10 cellular contexts compared by ENCODE assay signal in the genomic region with DNA sequence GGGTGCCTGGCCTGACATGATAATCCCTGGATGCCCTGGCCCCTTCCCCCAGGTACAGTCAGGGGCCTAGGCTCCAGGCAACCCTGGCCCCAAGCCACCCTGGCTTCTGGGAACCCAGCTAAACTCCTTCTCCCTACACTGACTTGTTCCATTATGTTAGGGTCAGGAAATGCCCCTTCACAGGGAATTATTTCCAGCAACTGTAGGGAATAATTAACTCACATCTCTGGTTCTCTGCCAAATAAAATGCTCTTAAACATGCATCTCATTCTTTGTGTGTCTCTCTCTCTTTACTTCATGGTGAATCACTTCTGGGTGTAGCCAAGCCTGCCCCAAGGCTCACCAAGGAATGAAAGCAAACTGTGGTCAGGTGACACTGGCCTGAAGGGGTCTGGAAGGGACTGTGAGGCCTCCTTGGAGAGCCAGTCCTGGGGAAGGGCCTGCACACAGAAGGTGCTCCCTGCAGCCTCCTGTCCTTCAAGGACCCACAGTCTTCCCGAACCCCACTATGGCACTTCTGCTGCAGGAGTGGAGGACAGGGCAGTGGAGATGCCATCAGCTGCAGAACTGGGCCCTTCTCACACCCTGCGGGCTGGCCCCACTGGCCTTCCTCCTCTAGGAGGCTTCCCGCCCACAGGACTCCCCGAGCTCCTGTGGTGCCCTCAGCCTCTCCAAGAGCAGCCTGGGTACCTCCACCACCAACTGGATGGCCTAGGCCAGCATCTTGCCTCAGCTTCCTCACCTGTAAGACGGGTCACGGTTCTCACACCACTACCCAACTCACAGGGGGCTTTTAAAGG. TPM values are rescaled to one million over a fixed set of nuclear protein-coding genes. Genes with fewer than 3 reads are reported as not detected.
DNase-seq lines count a peak whose midpoint lies in the region; ATAC-seq and TF ChIP-seq lines count a peak whose summit lies in the region.
"Had no signal": no experiment of that assay in that cellular context is flagged by ENCODE, and none has a peak within 500 bp of the region (broad histone marks: within the 10 kb centered on the region; RNA-seq: fewer than 3 reads in every experiment).

No MANE protein-coding gene starts in this region.

- POLR2A ChIA-PET in IMR-90 (lab: Charles Lee; ENCODE audit: unreplicated experiment), result no interaction called here

- peak overlapping the region; percentile 81 for H2BK20ac ChIP-seq in IMR-90 (ENCODE audit: low read depth, low read length)

- peaks cover 30% of the 10 kb centered on the region for H3K9me1 ChIP-seq in IMR-90 (ENCODE audit: insufficient read depth, low read length)

- H3K27ac ChIP-seq in IMR-90 (ENCODE audit: insufficient read depth, low read length), result peak overlapping the region; percentile 98

- dilution Hi-C loops in IMR-90 (cut with HindIII; ENCODE audit: low sequenced_read_pairs, unreplicated experiment), result no loop called here

- in situ Hi-C loops in IMR-90 (cut with MboI; ENCODE audit: low sequenced_read_pairs), result no loop called here

- H3K4me1 ChIP-seq in IMR-90 (ENCODE audit: control insufficient read depth, insufficient read depth, low read length) (peaks cover 32% of the 10 kb centered on the region), mucosa of descending colon (ENCODE audit: low read depth) (peaks cover 24% of the 10 kb centered on the region)

- peak overlapping the region; percentile 62 for H2AFZ ChIP-seq in IMR-90 (replicated peaks; ENCODE audit: low read length, poor library complexity)

- peak overlapping the region; percentile 86 for H4K5ac ChIP-seq in IMR-90 (ENCODE audit: low read depth, low read length)

- CTCF ChIA-PET in IMR-90 (lab: Yijun Ruan, JAX), result no interaction called here

- BruUV-seq in IMR-90 (replicated peaks; lab: Mats Ljungman, UMichigan), result no TSS peak

- no CpG with 5 or more reads among the region's 6 CpGs for WGBS in IMR-90 (ENCODE audit: extremely low coverage in 2 of 2, insufficient read length in 1 of 2), 2 experiments
- WGBS in lower leg skin, 2 donors, result 88 to 90% methylated on average over 6 of the region's 6 CpGs

- peak; percentile 86 for ATAC-seq in IMR-90 (ENCODE audit: low read depth)
- peak; percentile 89 for ATAC-seq in mucosa of descending colon

- peak overlapping the region; percentile 89 for H3K23ac ChIP-seq in IMR-90 (ENCODE audit: low read depth, low read length)

- H3K9me3 ChIP-seq in IMR-90 (ENCODE audit: control insufficient read depth, insufficient read depth, low read length), result no peaks in the 10 kb centered on the region
- no peaks in the 10 kb centered on the region for H3K9me3 ChIP-seq in mucosa of descending colon

- peak overlapping the region; percentile 89 for H2AK5ac ChIP-seq in IMR-90 (ENCODE audit: low read depth, low read length)

- no peak for TF ChIP-seq POLR2A in IMR-90 (IDR thresholded peaks at IDR 0.05; ENCODE audit: low read depth, low read length)
- no peak for TF ChIP-seq POLR2A in lower leg skin (IDR thresholded peaks at IDR 0.05)

- no peak for TF ChIP-seq RAD21 in IMR-90 (IDR thresholded peaks at IDR 0.05; ENCODE audit: low read length)

- peaks cover 46% of the 10 kb centered on the region for H4K20me1 ChIP-seq in IMR-90 (ENCODE audit: insufficient read depth, low read length)

- H2BK15ac ChIP-seq in IMR-90 (ENCODE audit: low read depth, low read length), result peak overlapping the region; percentile 63; the same call in 2 of the 3 replicates

- DNase-seq in AG20443 (ENCODE audit: low spot score) (peak; percentile 89), IMR-90 (peak; percentile 97), choroid plexus epithelial cell (ENCODE audit: low read depth) (peak; percentile 95), mucosa of descending colon (peak in 2 of 3 donors; percentile 55 to 58), lower leg skin (ENCODE audit: low spot score in 2 of 2) (no peak), GDM1 (lab: John Stamatoyannopoulos, UW) (no peak), SHP77 treated with DMSO at 0.1 percent for 48 hours (lab: John Stamatoyannopoulos, UW) (no peak), SKM-1 (lab: John Stamatoyannopoulos, UW; ENCODE audit: unreplicated experiment) (no peak)
- DNase-seq: central memory CD4-positive, alpha-beta T cell; NCI-H2171 had no signal

- peak overlapping the region; percentile 27; the same call in 1 of the 2 replicates for H3K9ac ChIP-seq in IMR-90 (ENCODE audit: low read depth, low read length)

- peak overlapping the region; percentile 81 for H4K91ac ChIP-seq in IMR-90 (ENCODE audit: insufficient read depth, low read depth, low read length)

- peaks cover 40 to 87% of the 10 kb centered on the region in 2 experiments for H3K79me1 ChIP-seq in IMR-90 (ENCODE audit: low read depth in 1 of 2, low read length in 2 of 2)

- no peaks in the 10 kb centered on the region for H3K27me3 ChIP-seq in IMR-90 (ENCODE audit: control insufficient read depth, insufficient read depth, low read length)

- peak overlapping the region in 1 of 2 experiments; percentile 91; a peak in 3 of 4 replicates for H4K8ac ChIP-seq in IMR-90 (ENCODE audit: low read depth in 2 of 2, low read length in 2 of 2)

- intact Hi-C loops in IMR-90 (cut with micrococcal nuclease) (loop anchor here (2.0 kb wide), 1 partner anchor 17 kb away; no protein-coding TSS in a partner anchor), mucosa of descending colon (cut with DNase I, micrococcal nuclease) (no loop called here), lower leg skin (cut with DNase I; ENCODE audit: low total_unique reads) (no loop called here)

- H2AK9ac ChIP-seq in IMR-90 (replicated peaks; ENCODE audit: low read depth, low read length, poor library complexity), result peak overlapping the region; percentile 91

- H3K4me2 ChIP-seq in IMR-90 (ENCODE audit: low read depth, low read length), result peak overlapping the region; percentile 30; the same call in 1 of the 2 replicates

- H3K4ac ChIP-seq in IMR-90 (ENCODE audit: low read depth, low read length), result peak overlapping the region; percentile 92

- H3K4me3 ChIP-seq in IMR-90 (ENCODE audit: insufficient read depth, low read depth, low read length), result no peak overlapping the region
- H3K4me3 ChIP-seq in choroid plexus epithelial cell (ENCODE audit: low read depth, low read length), result no peak overlapping the region
- no peak overlapping the region for H3K4me3 ChIP-seq in mucosa of descending colon
- no peak overlapping the region for H3K4me3 ChIP-seq in lower leg skin (ENCODE audit: low read depth, poor library complexity, severe bottlenecking)

- peak overlapping the region; percentile 82 for H3K14ac ChIP-seq in IMR-90 (replicated peaks; ENCODE audit: low read depth, low read length)

- peaks cover 75% of the 10 kb centered on the region for H3K36me3 ChIP-seq in IMR-90 (ENCODE audit: control insufficient read depth, insufficient read depth, low read length)
- H3K36me3 ChIP-seq in mucosa of descending colon (ENCODE audit: low read depth), result no peaks in the 10 kb centered on the region

- H2BK5ac ChIP-seq in IMR-90 (ENCODE audit: low read depth, low read length, poor library complexity, severe bottlenecking), result peak overlapping the region; percentile 98

- H3K18ac ChIP-seq in IMR-90 (ENCODE audit: low read depth, low read length), result peak overlapping the region; percentile 63

- peak overlapping the region; percentile 31; the same call in 1 of the 2 replicates for H3K56ac ChIP-seq in IMR-90 (ENCODE audit: extremely low read depth, insufficient read depth, low read length)

- TF ChIP-seq CTCF in IMR-90 (conservative IDR thresholded peaks at IDR 0.05; ENCODE audit: low read depth, low read length) (no peak), choroid plexus epithelial cell (conservative IDR thresholded peaks at IDR 0.05; ENCODE audit: low read depth, low read length) (no peak), mucosa of descending colon (IDR thresholded peaks at IDR 0.05) (no peak), lower leg skin (IDR thresholded peaks at IDR 0.05) (no peak)

- H2BK120ac ChIP-seq in IMR-90 (ENCODE audit: low read depth, low read length), result peak overlapping the region; percentile 89

TF ChIP-seq in IMR-90, 13 proteins besides CTCF, POLR2A, EP300 and RAD21 (continues in another document):
- TF ChIP-seq NFE2L2 (IDR thresholded peaks at IDR 0.05; ENCODE audit: low read depth, low read length) (peak; percentile 42), CEBPB (IDR thresholded peaks at IDR 0.05; ENCODE audit: low read depth, low read length) (no peak), CHD1 (IDR thresholded peaks at IDR 0.05; ENCODE audit: low read depth, low read length) (no peak), RFX5 (IDR thresholded peaks at IDR 0.05; ENCODE audit: low read depth, low read length) (no peak), SMC3 (IDR thresholded peaks at IDR 0.05; ENCODE audit: low read depth, low read length) (no peak), FOS (IDR thresholded peaks at IDR 0.05; ENCODE audit: low read depth, low read length) (peak; percentile 62; the same call in 1 of the 2 replicates), MXI1 (IDR thresholded peaks at IDR 0.05; ENCODE audit: borderline replicate concordance, low read depth, low read length) (no peak), RCOR1 (IDR thresholded peaks at IDR 0.05; ENCODE audit: insufficient replicate concordance, low read length) (no peak), MAFK (IDR thresholded peaks at IDR 0.05; ENCODE audit: low read depth, low read length) (no peak), BHLHE40 (IDR thresholded peaks at IDR 0.05; ENCODE audit: low read depth, low read length) (peak; percentile 66; the same call in 1 of the 2 replicates)
- TF ChIP-seq, protein P1, sequence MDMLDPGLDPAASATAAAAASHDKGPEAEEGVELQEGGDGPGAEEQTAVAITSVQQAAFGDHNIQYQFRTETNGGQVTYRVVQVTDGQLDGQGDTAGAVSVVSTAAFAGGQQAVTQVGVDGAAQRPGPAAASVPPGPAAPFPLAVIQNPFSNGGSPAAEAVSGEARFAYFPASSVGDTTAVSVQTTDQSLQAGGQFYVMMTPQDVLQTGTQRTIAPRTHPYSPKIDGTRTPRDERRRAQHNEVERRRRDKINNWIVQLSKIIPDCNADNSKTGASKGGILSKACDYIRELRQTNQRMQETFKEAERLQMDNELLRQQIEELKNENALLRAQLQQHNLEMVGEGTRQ (IDR thresholded peaks at IDR 0.05; ENCODE audit: low read depth, low read length), result peak; percentile 87

RNA-seq across cellular contexts. Expression of a gene that starts 17.6 kb away (rescaled TPM):
- total RNA-seq in IMR-90 (2012; rRNA removed) (301 and 349 TPM in 2 replicates), mucosa of descending colon (100 to 1,000 TPM; 180 to 260 (median 226) TPM), lower leg skin (100 to 1,000 TPM in 3 of 4 donors, 10 to 100 TPM in 1; 98.1 to 195 (median 154) TPM)
- 280 and 325 TPM in 2 replicates for polyA plus RNA-seq in IMR-90 (2012; rRNA removed)
- polyA plus RNA-seq in IMR-90 (2012; cell fraction: cytosol; rRNA removed), result 199 and 222 TPM in 2 replicates
- 167 and 314 TPM in 2 replicates for polyA plus RNA-seq in IMR-90 (2012; cell fraction: nucleus; rRNA removed; ENCODE audit: low replicate concordance)

Comparison
In these comparisons a context has a peak if more than half of its experiments do, and no peak if none do; other contexts are left out.
1. DNase-seq: peak in AG20443 (single experiment), IMR-90 (single experiment), choroid plexus epithelial cell (single experiment) and mucosa of descending colon (2 of 3); none in lower leg skin (0 of 2), GDM1 (single experiment), SHP77 treated with DMSO at 0.1 percent for 48 hours (single experiment) and SKM-1 (single experiment).